ENCODE assay signal across 16 cellular contexts in the genomic region with DNA sequence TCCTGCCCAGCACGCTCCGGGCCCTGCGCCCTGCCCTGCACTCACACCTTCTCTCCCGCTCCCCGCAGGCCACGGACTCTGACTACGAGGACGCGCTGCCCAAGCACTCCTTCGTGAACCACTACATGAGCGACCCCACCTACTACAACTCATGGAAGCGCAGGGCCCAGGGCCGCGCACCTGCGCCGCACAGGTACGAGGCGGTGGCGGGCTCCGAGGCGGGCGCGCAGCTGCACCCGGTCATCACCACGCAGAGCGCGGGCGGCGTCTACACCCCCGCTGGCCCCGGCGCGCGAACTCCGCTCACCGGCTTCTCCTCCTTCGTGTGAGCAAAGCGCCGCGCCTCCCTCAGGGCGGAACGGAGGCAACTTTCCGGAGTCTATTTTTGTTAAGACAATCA.
DNase-seq lines count a peak whose midpoint lies in the region; ATAC-seq, FAIRE-seq and TF ChIP-seq lines count a peak whose summit lies in the region.
"Had no signal": no experiment of that assay in that cellular context is flagged by ENCODE, and none has a peak within 500 bp of the region (broad histone marks: within the 10 kb centered on the region; RNA-seq: fewer than 3 reads in every experiment).

No MANE protein-coding gene starts in this region.

- H4K91ac ChIP-seq in H1 (replicated peaks; ENCODE audit: insufficient read length, low read length), result no peak overlapping the region

- no peak overlapping the region for H3K4me3 ChIP-seq in right atrium auricular region
- H3K4me3 ChIP-seq in heart right ventricle, result no peak overlapping the region
- no peak overlapping the region for H3K4me3 ChIP-seq in H1 (ENCODE audit: extremely low read depth in 1 of 4, insufficient read depth in 2 of 4, low read depth in 3 of 4, low read length in 4 of 4)
- H3K4me3 ChIP-seq in naive thymus-derived CD4-positive, alpha-beta T cell (ENCODE audit: low read length), result no peak overlapping the region
- H3K4me3 ChIP-seq: A549, HAP-1 had no signal

- H3K79me1 ChIP-seq in H1 (ENCODE audit: low read depth, low read length), result no peaks in the 10 kb centered on the region

- H3K27me3 ChIP-seq in right atrium auricular region (no peaks in the 10 kb centered on the region), heart right ventricle (peaks cover 0 to 14% (median 0%) of the 10 kb centered on the region in 7 donors), H1 (replicated peaks in 1 of 4; ENCODE audit: control insufficient read depth in 3 of 4, extremely low read depth in 1 of 4, insufficient read depth in 3 of 4, low read length in 3 of 4) (no peaks in the 10 kb centered on the region)
- no peaks in the 10 kb centered on the region for H3K27me3 ChIP-seq in naive thymus-derived CD4-positive, alpha-beta T cell (ENCODE audit: control insufficient read depth in 2 of 2, insufficient read depth in 2 of 2, low read length in 2 of 2)

- peaks cover 0 to 4% (median 0%) of the 10 kb centered on the region in 11 donors for H3K9me3 Mint-ChIP-seq in naive thymus-derived CD4-positive, alpha-beta T cell

- no peaks in the 10 kb centered on the region for H3K36me3 Mint-ChIP-seq in naive thymus-derived CD4-positive, alpha-beta T cell

- no peak overlapping the region for H3K4me2 ChIP-seq in H1 (ENCODE audit: insufficient read depth in 1 of 2, low read depth in 2 of 2, low read length in 2 of 2)
- H3K4me2 ChIP-seq: A549 had no signal

- no peaks in the 10 kb centered on the region for H3K79me2 ChIP-seq in H1 (ENCODE audit: control insufficient read depth in 1 of 2, insufficient read depth in 2 of 2, low read length in 2 of 2)

- intact Hi-C loops in heart right ventricle (cut with DNase I), result no loop called here
- intact Hi-C loops in naive thymus-derived CD4-positive, alpha-beta T cell (cut with micrococcal nuclease), result no loop called here

- H3K27me3 Mint-ChIP-seq in naive thymus-derived CD4-positive, alpha-beta T cell, result peaks cover 0 to 9% (median 0%) of the 10 kb centered on the region in 5 donors

- no peak for TF ChIP-seq CTCF in right atrium auricular region (IDR thresholded peaks at IDR 0.05)
- no peak for TF ChIP-seq CTCF in heart right ventricle (IDR thresholded peaks at IDR 0.05)
- TF ChIP-seq CTCF in H1 (IDR thresholded peaks at IDR 0.05; ENCODE audit: control extremely low read depth in 1 of 3, insufficient read depth in 1 of 3, low read depth in 1 of 3, low read length in 3 of 3), result no peak

- H3K27ac Mint-ChIP-seq in naive thymus-derived CD4-positive, alpha-beta T cell, result no peak overlapping the region

- peak overlapping the region; percentile 66 for H4K8ac ChIP-seq in H1 (ENCODE audit: extremely low read depth, insufficient read depth, low read length)

- H2BK12ac ChIP-seq in H1 (ENCODE audit: low read depth, low read length), result no peak overlapping the region

- H3K27ac ChIP-seq in right atrium auricular region, result no peak overlapping the region
- H3K27ac ChIP-seq in heart right ventricle, result no peak overlapping the region
- no peak overlapping the region for H3K27ac ChIP-seq in H1 (ENCODE audit: low read depth, low read length)
- H3K27ac ChIP-seq in naive thymus-derived CD4-positive, alpha-beta T cell (ENCODE audit: low read depth, low read length), result no peak overlapping the region
- H3K27ac ChIP-seq: A549, C4-2B had no signal

- H3K36me3 ChIP-seq in right atrium auricular region (no peaks in the 10 kb centered on the region), heart right ventricle (no peaks in the 10 kb centered on the region), H1 (ENCODE audit: control insufficient read depth in 2 of 4, insufficient read depth in 4 of 4, low read length in 3 of 4) (no peaks in the 10 kb centered on the region)
- no peaks in the 10 kb centered on the region for H3K36me3 ChIP-seq in naive thymus-derived CD4-positive, alpha-beta T cell (ENCODE audit: control insufficient read depth in 2 of 3, insufficient read depth in 3 of 3, low read length in 3 of 3)
- H3K36me3 ChIP-seq: HAP-1 had no signal

- H2BK120ac ChIP-seq in H1 (replicated peaks; ENCODE audit: low read depth, low read length), result no peak overlapping the region

- H3K14ac ChIP-seq in H1 (ENCODE audit: insufficient read length), result no peak overlapping the region

- H4K20me1 ChIP-seq in H1 (replicated peaks in 1 of 2; ENCODE audit: control insufficient read depth in 1 of 2, insufficient read depth in 2 of 2, low read length in 2 of 2), result no peaks in the 10 kb centered on the region

- H2BK15ac ChIP-seq in H1 (ENCODE audit: low read length), result no peak overlapping the region

- DNase-seq in right atrium auricular region (ENCODE audit: low spot score), result peak; percentile 28
- DNase-seq in heart right ventricle, result no peak
- peak in 1 of 2 experiments; percentile 44 for DNase-seq in H1 (ENCODE audit: low read depth in 1 of 2, low spot score in 2 of 2)
- no peak for DNase-seq in naive thymus-derived CD4-positive, alpha-beta T cell
- no peak for DNase-seq in NCI-H748 (lab: John Stamatoyannopoulos, UW; ENCODE audit: unreplicated experiment)
- DNase-seq in NCI-H446 treated with DMSO at 0.1 percent for 48 hours (lab: John Stamatoyannopoulos, UW), result no peak
- no peak for DNase-seq in NCI-H146 treated with DMSO at 0.1 percent for 48 hours (lab: John Stamatoyannopoulos, UW; ENCODE audit: unreplicated experiment)
- DNase-seq: Caco-2, DMS53, Karpas-422, NCI-H1436, NCI-H226, NCI-H69 had no signal

- 38 to 45% methylated on average over 43 of the region's 43 CpGs for WGBS in heart right ventricle, 2 donors
- WGBS in H1 (ENCODE audit: extremely low coverage in 1 of 2, insufficient coverage in 1 of 2, insufficient read length in 1 of 2, insufficient replicate concordance in 2 of 2, low coverage in 1 of 2, low lambda C conversion rate in 2 of 2, missing lambda C conversion rate in 1 of 2), 2 experiments, result 90% methylated on average over 34 of the region's 43 CpGs; no CpG with 5 or more reads in 1 of the 2 experiments

- POLR2A ChIA-PET in H1 (lab: Charles Lee; ENCODE audit: partially characterized antibody), result no interaction called here
- POLR2A ChIA-PET in naive thymus-derived CD4-positive, alpha-beta T cell (lab: Charles Lee), result no interaction called here

- no peak overlapping the region for H3K56ac ChIP-seq in H1 (replicated peaks; ENCODE audit: insufficient read length, low read depth, low read length)

- H3K9me3 ChIP-seq in right atrium auricular region (no peaks in the 10 kb centered on the region), heart right ventricle (no peaks in the 10 kb centered on the region), H1 (ENCODE audit: insufficient read depth in 2 of 2, low read depth in 1 of 2, low read length in 1 of 2) (no peaks in the 10 kb centered on the region)
- no peaks in the 10 kb centered on the region for H3K9me3 ChIP-seq in naive thymus-derived CD4-positive, alpha-beta T cell (ENCODE audit: control insufficient read depth in 2 of 3, low read length in 3 of 3)
- H3K9me3 ChIP-seq: A549, Caco-2, HAP-1 had no signal

- no peak overlapping the region for H3K9ac ChIP-seq in H1 (replicated peaks in 1 of 4; ENCODE audit: extremely low read depth in 1 of 4, low read depth in 3 of 4, low read length in 3 of 4)

- CTCF ChIA-PET in H1 (lab: Charles Lee; ENCODE audit: partially characterized antibody), result interaction anchor here (1.0 kb wide), 1 partner anchor 11 kb away, joined by 3 read pairs; no protein-coding TSS in a partner anchor
- CTCF ChIA-PET in naive thymus-derived CD4-positive, alpha-beta T cell (lab: Charles Lee), result no interaction called here

- TF ChIP-seq RAD21 in H1 (IDR thresholded peaks at IDR 0.05 in 1 of 2, conservative IDR thresholded peaks at IDR 0.05 in 1 of 2; ENCODE audit: low read depth in 2 of 2, low read length in 2 of 2), result no peak

- no peak overlapping the region for H3K18ac ChIP-seq in H1 (ENCODE audit: extremely low read depth, low read length)

- no peak overlapping the region for H4K5ac ChIP-seq in H1 (ENCODE audit: insufficient read length, low read depth, low read length)

- no peak overlapping the region for H3K23ac ChIP-seq in H1 (ENCODE audit: insufficient read length)

- no peak for TF ChIP-seq EP300 in H1 (IDR thresholded peaks at IDR 0.05; ENCODE audit: borderline replicate concordance in 1 of 2, low read depth in 2 of 2, low read length in 2 of 2)

- H3K4me3 Mint-ChIP-seq in naive thymus-derived CD4-positive, alpha-beta T cell, result peak overlapping the region in 2 of 10 donors; percentile 23 to 29

- H3K23me2 ChIP-seq in H1 (ENCODE audit: low read depth, low read length), result no peaks in the 10 kb centered on the region

- TF ChIP-seq POLR2A in H1 (IDR thresholded peaks at IDR 0.05; ENCODE audit: control extremely low read depth in 1 of 2, low read depth in 2 of 2, low read length in 2 of 2), result no peak

- no peak overlapping the region for H2AFZ ChIP-seq in H1 (ENCODE audit: low read length)

- H3K4ac ChIP-seq in H1 (replicated peaks; ENCODE audit: insufficient read length, low read depth, low read length), result no peak overlapping the region

- H3K4me1 ChIP-seq in right atrium auricular region (no peaks in the 10 kb centered on the region), heart right ventricle (peaks cover 0 to 3% (median 0%) of the 10 kb centered on the region in 9 donors), H1 (replicated peaks in 1 of 4; ENCODE audit: control insufficient read depth in 3 of 4, insufficient read depth in 4 of 4, low read length in 3 of 4) (no peaks in the 10 kb centered on the region; a peak in 1 of 7 replicates)
- H3K4me1 ChIP-seq in naive thymus-derived CD4-positive, alpha-beta T cell (ENCODE audit: control insufficient read depth in 2 of 2, insufficient read depth in 2 of 2, low read length in 2 of 2), result no peaks in the 10 kb centered on the region
- H3K4me1 ChIP-seq: A549, Caco-2, HAP-1 had no signal

- no peak overlapping the region for H2AK5ac ChIP-seq in H1 (ENCODE audit: low read depth, low read length)

- FAIRE-seq in H1 (lab: Jason Lieb, UNC), result no peak
- FAIRE-seq: A549 had no signal

- no peak overlapping the region for H2BK5ac ChIP-seq in H1 (ENCODE audit: low read depth, low read length)

- no peak for ATAC-seq in heart right ventricle
- ATAC-seq in naive thymus-derived CD4-positive, alpha-beta T cell, result peak; percentile 10
- ATAC-seq: A549 had no signal

- no peak overlapping the region for H2BK20ac ChIP-seq in H1 (ENCODE audit: low read length)

- no peaks in the 10 kb centered on the region for H3K4me1 Mint-ChIP-seq in naive thymus-derived CD4-positive, alpha-beta T cell

TF ChIP-seq in H1, 55 proteins besides CTCF, POLR2A, EP300 and RAD21:
- TF ChIP-seq, protein P1, sequence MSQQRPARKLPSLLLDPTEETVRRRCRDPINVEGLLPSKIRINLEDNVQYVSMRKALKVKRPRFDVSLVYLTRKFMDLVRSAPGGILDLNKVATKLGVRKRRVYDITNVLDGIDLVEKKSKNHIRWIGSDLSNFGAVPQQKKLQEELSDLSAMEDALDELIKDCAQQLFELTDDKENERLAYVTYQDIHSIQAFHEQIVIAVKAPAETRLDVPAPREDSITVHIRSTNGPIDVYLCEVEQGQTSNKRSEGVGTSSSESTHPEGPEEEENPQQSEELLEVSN (IDR thresholded peaks at IDR 0.05), result peak; percentile 29; the same call in 1 of the 2 replicates
- no peak for TF ChIP-seq SAP30 (IDR thresholded peaks at IDR 0.05; ENCODE audit: insufficient read depth, insufficient replicate concordance, low read length)
